In the genomic region with DNA sequence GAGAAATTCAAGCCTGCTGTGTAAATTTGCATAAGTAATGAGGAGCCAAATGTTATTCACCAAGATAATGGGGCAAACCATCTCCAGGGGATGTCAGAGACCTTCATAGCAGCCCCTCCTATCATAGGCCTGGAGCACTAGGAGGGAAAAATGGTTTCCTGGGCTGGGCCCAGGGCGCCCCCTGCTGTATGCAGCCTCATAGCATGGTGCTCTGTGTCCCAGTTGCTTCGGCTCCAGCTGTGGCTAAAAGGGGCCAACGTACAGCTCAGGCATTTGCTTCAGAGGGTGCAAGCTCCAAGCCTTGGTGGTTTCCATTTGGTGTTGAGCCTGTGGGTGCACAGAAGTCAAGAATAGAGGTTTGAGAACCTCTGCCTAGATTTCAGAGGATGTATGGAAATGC, we compare ENCODE assay signal across 13 cellular contexts.
A peak's percentile ranks its signal among the peaks of the same experiment; 100 is the strongest.
DNase-seq lines count a peak whose midpoint lies in the region; ATAC-seq, FAIRE-seq and TF ChIP-seq lines count a peak whose summit lies in the region.
"Had no signal": no experiment of that assay in that cellular context is flagged by ENCODE, and none has a peak within 500 bp of the region (broad histone marks: within the 10 kb centered on the region; RNA-seq: fewer than 3 reads in every experiment).

No MANE protein-coding gene starts in this region.

- H3K27ac ChIP-seq in GM23248 (no peak overlapping the region), GM12878 (ENCODE audit: control insufficient read depth, insufficient read depth) (no peak overlapping the region)
- H3K27ac ChIP-seq: BLaER1 treated with 17β-estradiol and CSF1 and Interleukin-3, amounts not matched to agents 10 nM and 100 nM; gastroesophageal sphincter had no signal

- H3F3A ChIP-seq in GM23248 (ENCODE audit: insufficient read depth), result no peaks in the 10 kb centered on the region

- TF ChIP-seq EP300 in GM12878 (IDR thresholded peaks at IDR 0.05; ENCODE audit: borderline replicate concordance in 1 of 2, control insufficient read depth in 1 of 2, low read depth in 2 of 2, low read length in 2 of 2), result no peak

- H3K9me3 Mint-ChIP-seq in activated CD8-positive, alpha-beta memory T cell treated with anti-CD3 and anti-CD28 coated beads, Interleukin-2, amount 10 ng/mL, durations not matched to agents 7 days and 5 days (ENCODE audit: low read depth), result no peaks in the 10 kb centered on the region
- H3K9me3 Mint-ChIP-seq: natural killer cell treated with Interleukin-12 subunit alpha and Interleukin-12 subunit beta and Interleukin-15 and Interleukin-18, amount 100 ng/mL, for 72 hours had no signal

- H2AFZ ChIP-seq in GM23248, result no peak overlapping the region
- no peak overlapping the region for H2AFZ ChIP-seq in GM12878 (ENCODE audit: control insufficient read depth, low read depth, low read length)

- H3K4me3 ChIP-seq in GM23248 (no peak overlapping the region), GM12878 (no peak overlapping the region)
- H3K4me3 ChIP-seq: BLaER1 treated with 17β-estradiol and CSF1 and Interleukin-3, amounts not matched to agents 10 nM and 100 nM; gastroesophageal sphincter had no signal

- SMC1A ChIA-PET in GM12878 (lab: Charles Lee; ENCODE audit: uncharacterized antibody, unreplicated experiment), result no interaction called here

- H3K9ac ChIP-seq in GM23248 (no peak overlapping the region), GM12878 (ENCODE audit: control insufficient read depth, insufficient read depth, low read length) (no peak overlapping the region)
- H3K9ac ChIP-seq: BLaER1 treated with 17β-estradiol and CSF1 and Interleukin-3, amounts not matched to agents 10 nM and 100 nM had no signal

- FAIRE-seq in GM12878 (lab: Jason Lieb, UNC), result no peak

- H3K9me3 ChIP-seq in GM23248 (ENCODE audit: low read depth) (no peaks in the 10 kb centered on the region), GM12878 (replicated peaks; ENCODE audit: control insufficient read depth, insufficient read depth, low read length) (no peaks in the 10 kb centered on the region; the same call in 2 of the 3 replicates)
- H3K9me3 ChIP-seq: gastroesophageal sphincter had no signal

- 51% methylated on average over 3 of the region's 3 CpGs; no CpG with 5 or more reads in 1 of the 2 experiments for WGBS in GM23248 (ENCODE audit: low coverage in 1 of 2, low lambda C conversion rate in 2 of 2, missing lambda C conversion rate in 2 of 2), 2 experiments
- WGBS in GM12878 (ENCODE audit: insufficient coverage, insufficient replicate concordance, low lambda C conversion rate, missing lambda C conversion rate), result 40% methylated on average over 3 of the region's 3 CpGs

- TF ChIP-seq CTCF in GM12878 (IDR thresholded peaks at IDR 0.05 in 2 of 3, conservative IDR thresholded peaks at IDR 0.05 in 1 of 3; ENCODE audit: control insufficient read depth in 2 of 3, extremely low read depth in 1 of 3, insufficient read depth in 1 of 3, low read depth in 3 of 3, low read length in 3 of 3), result peak in 2 of 3 experiments; percentile 20 to 23; a peak in 2 of 6 replicates

- H3K27me3 ChIP-seq in GM23248 (replicated peaks; ENCODE audit: insufficient read depth) (no peaks in the 10 kb centered on the region), GM12878 (replicated peaks in 1 of 2; ENCODE audit: control insufficient read depth in 2 of 2, insufficient read depth in 2 of 2, low read length in 1 of 2) (no peaks in the 10 kb centered on the region)
- H3K27me3 ChIP-seq: gastroesophageal sphincter had no signal

- no peaks in the 10 kb centered on the region for H3K9me2 ChIP-seq in GM23248 (ENCODE audit: insufficient read depth)

- H3K79me2 ChIP-seq in GM23248 (ENCODE audit: insufficient read depth), result no peaks in the 10 kb centered on the region
- H3K79me2 ChIP-seq in GM12878 (ENCODE audit: control insufficient read depth, insufficient read depth, low read length), result no peaks in the 10 kb centered on the region

- H3K4me2 ChIP-seq in GM23248 (ENCODE audit: unreplicated experiment), result no peak overlapping the region
- H3K4me2 ChIP-seq in GM12878 (ENCODE audit: control insufficient read depth, insufficient read depth), result no peak overlapping the region
- H3K4me2 ChIP-seq: BLaER1 treated with 17β-estradiol and CSF1 and Interleukin-3, amounts not matched to agents 10 nM and 100 nM had no signal

- in situ Hi-C loops in GM23248 (cut with MboI), result no loop called here
- in situ Hi-C loops in GM12878 (cut with MboI), result no loop called here

- TF ChIP-seq RAD21 in GM12878 (IDR thresholded peaks at IDR 0.05; ENCODE audit: insufficient read depth, low read depth, low read length), result peak; percentile 45; the same call in 1 of the 2 replicates

- H3K4me3 Mint-ChIP-seq in activated CD8-positive, alpha-beta memory T cell treated with anti-CD3 and anti-CD28 coated beads, Interleukin-2, amount 10 ng/mL, durations not matched to agents 7 days and 5 days, result no peak overlapping the region
- H3K4me3 Mint-ChIP-seq: natural killer cell treated with Interleukin-12 subunit alpha and Interleukin-12 subunit beta and Interleukin-15 and Interleukin-18, amount 100 ng/mL, for 72 hours had no signal

- peak; percentile 56 for DNase-seq in activated CD8-positive, alpha-beta memory T cell treated with anti-CD3 and anti-CD28 coated beads, Interleukin-2, amount 50 U/mL, for 48 hours
- DNase-seq in activated CD8-positive, alpha-beta memory T cell treated with anti-CD3 and anti-CD28 coated beads, Interleukin-2, amount 10 ng/mL, durations not matched to agents 7 days and 5 days, result no peak
- DNase-seq in GM23248, result peak; percentile 7
- DNase-seq in GM12878 (ENCODE audit: low read depth, low spot score), result no peak
- DNase-seq in stimulated activated CD4-positive, alpha-beta T cell treated with anti-CD3 and anti-CD28 coated beads, Interleukin-15, amount 100 ng/mL, for 24 hours, result peak; percentile 28
- DNase-seq in SW 1271 (lab: John Stamatoyannopoulos, UW), result no peak
- DNase-seq in anterior cingulate cortex (lab: John Stamatoyannopoulos, UW), result no peak
- DNase-seq: IMR-90, NCI-H1930 had no signal

- CTCF ChIA-PET in activated CD8-positive, alpha-beta memory T cell treated with anti-CD3 and anti-CD28 coated beads, Interleukin-2, amount 10 ng/mL, durations not matched to agents 7 days and 5 days (lab: Charles Lee), result no interaction called here
- CTCF ChIA-PET in GM12878 (lab: Yijun Ruan, JAX), result interaction anchor here (0.7 to 1.0 kb wide), 2 partner anchors 19 to 972 kb away, joined by 3 to 5 read pairs; no protein-coding TSS in a partner anchor

- no peaks in the 10 kb centered on the region for H3K4me1 Mint-ChIP-seq in activated CD8-positive, alpha-beta memory T cell treated with anti-CD3 and anti-CD28 coated beads, Interleukin-2, amount 10 ng/mL, durations not matched to agents 7 days and 5 days

- H3K27ac Mint-ChIP-seq in activated CD8-positive, alpha-beta memory T cell treated with anti-CD3 and anti-CD28 coated beads, Interleukin-2, amount 10 ng/mL, durations not matched to agents 7 days and 5 days, result no peak overlapping the region
- H3K27ac Mint-ChIP-seq: natural killer cell treated with Interleukin-12 subunit alpha and Interleukin-12 subunit beta and Interleukin-15 and Interleukin-18, amount 100 ng/mL, for 72 hours had no signal

- ATAC-seq in activated CD8-positive, alpha-beta memory T cell treated with anti-CD3 and anti-CD28 coated beads, Interleukin-2, amount 10 ng/mL, durations not matched to agents 7 days and 5 days, result no peak
- ATAC-seq in GM12878 (0 out of 3 replicates have a peak, but pooled peaks have one; percentile 42), GM19395 (IDR thresholded peaks at IDR 0.05; ENCODE audit: unreplicated experiment) (no peak)
- ATAC-seq: gastroesophageal sphincter; natural killer cell treated with Interleukin-12 subunit alpha and Interleukin-12 subunit beta and Interleukin-15 and Interleukin-18, amount 100 ng/mL, for 72 hours had no signal

- RAD21 ChIA-PET in GM12878 (lab: Charles Lee; ENCODE audit: unreplicated experiment), result no interaction called here

- H3K36me3 ChIP-seq in GM23248 (ENCODE audit: low read depth), result no peaks in the 10 kb centered on the region
- H3K36me3 ChIP-seq in GM12878 (ENCODE audit: control insufficient read depth in 2 of 2, insufficient read depth in 2 of 2, low read length in 1 of 2), result no peaks in the 10 kb centered on the region
- H3K36me3 ChIP-seq: BLaER1 treated with 17β-estradiol and CSF1 and Interleukin-3, amounts not matched to agents 10 nM and 100 nM; gastroesophageal sphincter had no signal

- POLR2A ChIA-PET in GM12878 (lab: Charles Lee), result no interaction called here

- intact Hi-C loops in GM12878 (cut with micrococcal nuclease; ENCODE audit: unreplicated experiment), result no loop called here

- no peaks in the 10 kb centered on the region for H3K27me3 Mint-ChIP-seq in activated CD8-positive, alpha-beta memory T cell treated with anti-CD3 and anti-CD28 coated beads, Interleukin-2, amount 10 ng/mL, durations not matched to agents 7 days and 5 days
- H3K27me3 Mint-ChIP-seq: natural killer cell treated with Interleukin-12 subunit alpha and Interleukin-12 subunit beta and Interleukin-15 and Interleukin-18, amount 100 ng/mL, for 72 hours had no signal

- no peak for TF ChIP-seq POLR2A in GM12878 (IDR thresholded peaks at IDR 0.05; ENCODE audit: low read depth, low read length)

- BruUV-seq in GM12878 (replicated peaks; lab: Mats Ljungman, UMichigan), result no TSS peak

- no peaks in the 10 kb centered on the region for H4K20me1 ChIP-seq in GM23248 (ENCODE audit: insufficient read depth)
- no peaks in the 10 kb centered on the region for H4K20me1 ChIP-seq in GM12878 (ENCODE audit: control insufficient read depth, insufficient read depth)
- H4K20me1 ChIP-seq: BLaER1 treated with 17β-estradiol and CSF1 and Interleukin-3, amounts not matched to agents 10 nM and 100 nM had no signal

- H3K4me1 ChIP-seq in GM23248 (ENCODE audit: insufficient read depth), result no peaks in the 10 kb centered on the region
- no peaks in the 10 kb centered on the region for H3K4me1 ChIP-seq in GM12878 (ENCODE audit: control insufficient read depth, insufficient read depth, low read length)
- H3K4me1 ChIP-seq: BLaER1 treated with 17β-estradiol and CSF1 and Interleukin-3, amounts not matched to agents 10 nM and 100 nM; gastroesophageal sphincter had no signal

- H3K36me3 Mint-ChIP-seq in activated CD8-positive, alpha-beta memory T cell treated with anti-CD3 and anti-CD28 coated beads, Interleukin-2, amount 10 ng/mL, durations not matched to agents 7 days and 5 days, result no peaks in the 10 kb centered on the region
- H3K36me3 Mint-ChIP-seq: natural killer cell treated with Interleukin-12 subunit alpha and Interleukin-12 subunit beta and Interleukin-15 and Interleukin-18, amount 100 ng/mL, for 72 hours had no signal

TF ChIP-seq in GM12878, 131 proteins besides CTCF, POLR2A, EP300 and RAD21 (continues in another document):
- TF ChIP-seq, protein P1, sequence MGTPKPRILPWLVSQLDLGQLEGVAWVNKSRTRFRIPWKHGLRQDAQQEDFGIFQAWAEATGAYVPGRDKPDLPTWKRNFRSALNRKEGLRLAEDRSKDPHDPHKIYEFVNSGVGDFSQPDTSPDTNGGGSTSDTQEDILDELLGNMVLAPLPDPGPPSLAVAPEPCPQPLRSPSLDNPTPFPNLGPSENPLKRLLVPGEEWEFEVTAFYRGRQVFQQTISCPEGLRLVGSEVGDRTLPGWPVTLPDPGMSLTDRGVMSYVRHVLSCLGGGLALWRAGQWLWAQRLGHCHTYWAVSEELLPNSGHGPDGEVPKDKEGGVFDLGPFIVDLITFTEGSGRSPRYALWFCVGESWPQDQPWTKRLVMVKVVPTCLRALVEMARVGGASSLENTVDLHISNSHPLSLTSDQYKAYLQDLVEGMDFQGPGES (IDR thresholded peaks at IDR 0.05), result no peak
- no peak for TF ChIP-seq CHD1 (IDR thresholded peaks at IDR 0.05; ENCODE audit: low read depth, low read length)

Comparison
In these comparisons a context has a peak if more than half of its experiments do, and no peak if none do; other contexts are left out.
1. DNase-seq: peak in activated CD8-positive, alpha-beta memory T cell treated with anti-CD3 and anti-CD28 coated beads, Interleukin-2, amount 50 U/mL, for 48 hours (single experiment), GM23248 (single experiment) and stimulated activated CD4-positive, alpha-beta T cell treated with anti-CD3 and anti-CD28 coated beads, Interleukin-15, amount 100 ng/mL, for 24 hours (single experiment); none in activated CD8-positive, alpha-beta memory T cell treated with anti-CD3 and anti-CD28 coated beads, Interleukin-2, amount 10 ng/mL, durations not matched to agents 7 days and 5 days (single experiment), GM12878 (single experiment), SW 1271 (0 of 2) and anterior cingulate cortex (0 of 58).